ENCODE assay signal across 32 cellular contexts in genomic region chr15:80180986-80181385, GRCh38.
"Had no signal": no experiment of that assay in that cellular context is flagged by ENCODE, and none has a peak within 500 bp of the region (broad histone marks: within the 10 kb centered on the region; RNA-seq: fewer than 3 reads in every experiment).

No MANE protein-coding gene starts in this region.

- H3K4me3 Mint-ChIP-seq: activated CD4-positive, alpha-beta memory T cell treated with anti-CD3 and anti-CD28 coated beads for 36 hours; activated CD4-positive, alpha-beta T cell treated with anti-CD3 and anti-CD28 coated beads for 36 hours; activated CD4-positive, alpha-beta T cell treated with anti-CD3 and anti-CD28 coated beads, Interleukin-2, amount 10 ng/mL, durations not matched to agents 24 days and 14 days; activated CD8-positive, alpha-beta memory T cell treated with anti-CD3 and anti-CD28 coated beads, Interleukin-2, amount 10 ng/mL, durations not matched to agents 7 days and 5 days; activated CD8-positive, alpha-beta T cell treated with anti-CD3 and anti-CD28 coated beads, Interleukin-2, amount 10 ng/mL, durations not matched to agents 7 days and 5 days; activated naive CD4-positive, alpha-beta T cell treated with anti-CD3 and anti-CD28 coated beads for 36 hours; activated naive CD4-positive, alpha-beta T cell treated with anti-CD3 and anti-CD28 coated beads, Interleukin-2, amount 50 U/mL, for 24 hours; activated naive CD8-positive, alpha-beta T cell treated with anti-CD3 and anti-CD28 coated beads for 36 hours; activated naive CD8-positive, alpha-beta T cell treated with anti-CD3 and anti-CD28 coated beads, Interleukin-2, amount 50 U/mL, for 24 hours; activated T-helper 1 cell treated with anti-CD3 and anti-CD28 coated beads, Interleukin-12 subunit alpha, Interleukin-12 subunit beta, Interleukin-2, Interleukin-4 antibody, amounts not matched to agents 30 ng/mL and 10 ng/mL and 1 ng/mL, durations not matched to agents 14 hours and 24 hours and 36 hours; effector memory CD8-positive, alpha-beta T cell; T-helper 17 cell; T-helper 2 cell treated with Interferon-gamma antibody and Interleukin-4, amounts not matched to agents 5 μg/mL and 100 μg/mL, for 36 hours had no signal

- H3K27ac Mint-ChIP-seq: activated CD4-positive, alpha-beta memory T cell treated with anti-CD3 and anti-CD28 coated beads for 36 hours; activated CD4-positive, alpha-beta T cell treated with anti-CD3 and anti-CD28 coated beads for 36 hours; activated CD4-positive, alpha-beta T cell treated with anti-CD3 and anti-CD28 coated beads, Interleukin-2, amount 10 ng/mL, durations not matched to agents 24 days and 14 days; activated CD8-positive, alpha-beta memory T cell treated with anti-CD3 and anti-CD28 coated beads, Interleukin-2, amount 10 ng/mL, durations not matched to agents 7 days and 5 days; activated CD8-positive, alpha-beta T cell treated with anti-CD3 and anti-CD28 coated beads, Interleukin-2, amount 10 ng/mL, durations not matched to agents 7 days and 5 days; activated naive CD4-positive, alpha-beta T cell treated with anti-CD3 and anti-CD28 coated beads for 36 hours; activated naive CD4-positive, alpha-beta T cell treated with anti-CD3 and anti-CD28 coated beads, Interleukin-2, amount 50 U/mL, for 24 hours; activated naive CD8-positive, alpha-beta T cell treated with anti-CD3 and anti-CD28 coated beads for 36 hours; activated naive CD8-positive, alpha-beta T cell treated with anti-CD3 and anti-CD28 coated beads, Interleukin-2, amount 50 U/mL, for 24 hours; activated T-helper 1 cell treated with anti-CD3 and anti-CD28 coated beads, Interleukin-12 subunit alpha, Interleukin-12 subunit beta, Interleukin-2, Interleukin-4 antibody, amounts not matched to agents 30 ng/mL and 10 ng/mL and 1 ng/mL, durations not matched to agents 14 hours and 24 hours and 36 hours; effector memory CD8-positive, alpha-beta T cell; T-helper 2 cell treated with Interferon-gamma antibody and Interleukin-4, amounts not matched to agents 5 μg/mL and 100 μg/mL, for 36 hours had no signal

- H3K4me1 Mint-ChIP-seq: activated CD4-positive, alpha-beta T cell treated with anti-CD3 and anti-CD28 coated beads, Interleukin-2, amount 10 ng/mL, durations not matched to agents 24 days and 14 days; activated CD8-positive, alpha-beta memory T cell treated with anti-CD3 and anti-CD28 coated beads, Interleukin-2, amount 10 ng/mL, durations not matched to agents 7 days and 5 days; activated naive CD4-positive, alpha-beta T cell treated with anti-CD3 and anti-CD28 coated beads, Interleukin-2, amount 50 U/mL, for 24 hours; activated naive CD8-positive, alpha-beta T cell treated with anti-CD3 and anti-CD28 coated beads for 36 hours; activated naive CD8-positive, alpha-beta T cell treated with anti-CD3 and anti-CD28 coated beads, Interleukin-2, amount 50 U/mL, for 24 hours had no signal

- H3K27me3 Mint-ChIP-seq: activated CD4-positive, alpha-beta memory T cell treated with anti-CD3 and anti-CD28 coated beads for 36 hours; activated CD4-positive, alpha-beta T cell treated with anti-CD3 and anti-CD28 coated beads for 36 hours; activated CD4-positive, alpha-beta T cell treated with anti-CD3 and anti-CD28 coated beads, Interleukin-2, amount 10 ng/mL, durations not matched to agents 24 days and 14 days; activated CD8-positive, alpha-beta memory T cell treated with anti-CD3 and anti-CD28 coated beads, Interleukin-2, amount 10 ng/mL, durations not matched to agents 7 days and 5 days; activated naive CD4-positive, alpha-beta T cell treated with anti-CD3 and anti-CD28 coated beads, Interleukin-2, amount 50 U/mL, for 24 hours; activated naive CD8-positive, alpha-beta T cell treated with anti-CD3 and anti-CD28 coated beads for 36 hours; activated naive CD8-positive, alpha-beta T cell treated with anti-CD3 and anti-CD28 coated beads, Interleukin-2, amount 50 U/mL, for 24 hours; effector memory CD8-positive, alpha-beta T cell; T-helper 17 cell had no signal

- DNase-seq: activated CD4-positive, alpha-beta memory T cell treated with anti-CD3 and anti-CD28 coated beads for 36 hours; activated CD4-positive, alpha-beta T cell treated with anti-CD3 and anti-CD28 coated beads for 36 hours; activated CD4-positive, alpha-beta T cell treated with anti-CD3 and anti-CD28 coated beads, Interleukin-2, amount 10 ng/mL, durations not matched to agents 24 days and 14 days; activated CD4-positive, CD25-positive, alpha-beta regulatory T cell; activated CD4-positive, CD25-positive, alpha-beta regulatory T cell treated with anti-CD3 and anti-CD28 coated beads, Interleukin-2, amount 50 U/mL, for 72 hours; activated CD8-positive, alpha-beta memory T cell treated with anti-CD3 and anti-CD28 coated beads, Interleukin-2, amount 10 ng/mL, durations not matched to agents 7 days and 5 days; activated CD8-positive, alpha-beta memory T cell treated with anti-CD3 and anti-CD28 coated beads, Interleukin-2, amount 50 U/mL, for 4 hours; activated CD8-positive, alpha-beta T cell treated with anti-CD3 and anti-CD28 coated beads, Interleukin-2, amount 10 ng/mL, durations not matched to agents 7 days and 5 days; activated naive CD4-positive, alpha-beta T cell treated with anti-CD3 and anti-CD28 coated beads for 36 hours; activated naive CD8-positive, alpha-beta T cell treated with anti-CD3 and anti-CD28 coated beads for 36 hours; activated naive CD8-positive, alpha-beta T cell treated with anti-CD3 and anti-CD28 coated beads, Interleukin-2, amount 50 U/mL, for 24 hours; activated T-cell treated with anti-CD3 and anti-CD28 coated beads, Interleukin-2, amount 50 U/mL, for 1 hour; activated T-cell treated with anti-CD3 and anti-CD28 coated beads, Interleukin-2, amount 50 U/mL, for 48 hours; adrenal gland; amygdala; aorta; body of pancreas; central memory CD4-positive, alpha-beta T cell; cortex of kidney; dermis blood vessel endothelial cell; effector CD4-positive, alpha-beta T cell; effector memory CD8-positive, alpha-beta T cell; erythroblast; foreskin keratinocyte; gastrocnemius medialis; heart right ventricle; T-helper 1 cell; T-helper 17 cell; T1000 had no signal

- ATAC-seq: activated CD4-positive, alpha-beta T cell treated with anti-CD3 and anti-CD28 coated beads for 36 hours; activated CD8-positive, alpha-beta memory T cell treated with anti-CD3 and anti-CD28 coated beads, Interleukin-2, amount 10 ng/mL, durations not matched to agents 7 days and 5 days; activated CD8-positive, alpha-beta T cell treated with anti-CD3 and anti-CD28 coated beads, Interleukin-2, amount 10 ng/mL, durations not matched to agents 7 days and 5 days; activated naive CD8-positive, alpha-beta T cell treated with anti-CD3 and anti-CD28 coated beads, Interleukin-2, amount 50 U/mL, for 24 hours; body of pancreas; effector memory CD8-positive, alpha-beta T cell; foreskin keratinocyte; gastrocnemius medialis; T-helper 17 cell had no signal

- H3K9me3 Mint-ChIP-seq: activated CD4-positive, alpha-beta memory T cell treated with anti-CD3 and anti-CD28 coated beads for 36 hours; activated CD4-positive, alpha-beta T cell treated with anti-CD3 and anti-CD28 coated beads, Interleukin-2, amount 10 ng/mL, durations not matched to agents 24 days and 14 days; activated naive CD4-positive, alpha-beta T cell treated with anti-CD3 and anti-CD28 coated beads for 36 hours; activated naive CD4-positive, alpha-beta T cell treated with anti-CD3 and anti-CD28 coated beads, Interleukin-2, amount 50 U/mL, for 24 hours; activated naive CD8-positive, alpha-beta T cell treated with anti-CD3 and anti-CD28 coated beads for 36 hours; activated naive CD8-positive, alpha-beta T cell treated with anti-CD3 and anti-CD28 coated beads, Interleukin-2, amount 50 U/mL, for 24 hours; activated T-helper 1 cell treated with anti-CD3 and anti-CD28 coated beads, Interleukin-12 subunit alpha, Interleukin-12 subunit beta, Interleukin-2, Interleukin-4 antibody, amounts not matched to agents 30 ng/mL and 10 ng/mL and 1 ng/mL, durations not matched to agents 14 hours and 24 hours and 36 hours; effector memory CD8-positive, alpha-beta T cell; T-helper 2 cell treated with Interferon-gamma antibody and Interleukin-4, amounts not matched to agents 5 μg/mL and 100 μg/mL, for 36 hours had no signal
